ENCODE assay signal across 11 cellular contexts in genomic region chr3:15527031-15527459, GRCh38. TPM values are rescaled to one million over a fixed set of nuclear protein-coding genes. Genes with fewer than 3 reads are reported as not detected.
DNase-seq lines count a peak whose midpoint lies in the region; ATAC-seq and TF ChIP-seq lines count a peak whose summit lies in the region.
"Had no signal": no experiment of that assay in that cellular context is flagged by ENCODE, and none has a peak within 500 bp of the region (broad histone marks: within the 10 kb centered on the region; RNA-seq: fewer than 3 reads in every experiment).

No MANE protein-coding gene starts in this region.

- H3K27ac ChIP-seq in tibial artery = no peak overlapping the region
- H3K27ac ChIP-seq: SK-N-MC had no signal

- ATAC-seq in activated CD4-positive, alpha-beta T cell treated with anti-CD3 and anti-CD28 coated beads for 36 hours = no peak
- ATAC-seq in left cardiac atrium = peak; percentile 66 to 82

- no peaks in the 10 kb centered on the region for H3K36me3 ChIP-seq in tibial artery

- in situ Hi-C loops in SK-MEL-5 (cut with HindIII; ENCODE audit: low pct_unique_long_range_greater_than_20kb, low sequenced_read_pairs) = no loop called here

- H3K4me1 ChIP-seq in tibial artery = peaks cover 0 to 24% (median 0%) of the 10 kb centered on the region in 4 donors

- H3K36me3 Mint-ChIP-seq in activated CD4-positive, alpha-beta T cell treated with anti-CD3 and anti-CD28 coated beads for 36 hours (ENCODE audit: low read depth) = no peaks in the 10 kb centered on the region
- no peaks in the 10 kb centered on the region for H3K36me3 Mint-ChIP-seq in activated CD4-positive, alpha-beta T cell treated with anti-CD3 and anti-CD28 coated beads, Interleukin-2, amount 10 ng/mL, durations not matched to agents 24 days and 14 days (ENCODE audit: low read depth)

- H3K4me1 Mint-ChIP-seq in activated CD4-positive, alpha-beta T cell treated with anti-CD3 and anti-CD28 coated beads for 36 hours = peaks cover 17% of the 10 kb centered on the region
- H3K4me1 Mint-ChIP-seq in activated CD4-positive, alpha-beta T cell treated with anti-CD3 and anti-CD28 coated beads, Interleukin-2, amount 10 ng/mL, durations not matched to agents 24 days and 14 days = peaks cover 24% of the 10 kb centered on the region

- no peaks in the 10 kb centered on the region for H3K9me3 Mint-ChIP-seq in activated CD4-positive, alpha-beta T cell treated with anti-CD3 and anti-CD28 coated beads for 36 hours (ENCODE audit: low read depth)
- H3K9me3 Mint-ChIP-seq in activated CD4-positive, alpha-beta T cell treated with anti-CD3 and anti-CD28 coated beads, Interleukin-2, amount 10 ng/mL, durations not matched to agents 24 days and 14 days = no peaks in the 10 kb centered on the region

- no peak overlapping the region for H3K27ac Mint-ChIP-seq in activated CD4-positive, alpha-beta T cell treated with anti-CD3 and anti-CD28 coated beads for 36 hours
- H3K27ac Mint-ChIP-seq in activated CD4-positive, alpha-beta T cell treated with anti-CD3 and anti-CD28 coated beads, Interleukin-2, amount 10 ng/mL, durations not matched to agents 24 days and 14 days = no peak overlapping the region

- no peak overlapping the region for H3K4me3 Mint-ChIP-seq in activated CD4-positive, alpha-beta T cell treated with anti-CD3 and anti-CD28 coated beads for 36 hours
- no peak overlapping the region for H3K4me3 Mint-ChIP-seq in activated CD4-positive, alpha-beta T cell treated with anti-CD3 and anti-CD28 coated beads, Interleukin-2, amount 10 ng/mL, durations not matched to agents 24 days and 14 days

- no peaks in the 10 kb centered on the region for H3K27me3 ChIP-seq in tibial artery

- H3K27me3 Mint-ChIP-seq in activated CD4-positive, alpha-beta T cell treated with anti-CD3 and anti-CD28 coated beads for 36 hours = peaks cover 2% of the 10 kb centered on the region
- H3K27me3 Mint-ChIP-seq in activated CD4-positive, alpha-beta T cell treated with anti-CD3 and anti-CD28 coated beads, Interleukin-2, amount 10 ng/mL, durations not matched to agents 24 days and 14 days = no peaks in the 10 kb centered on the region

- peak; percentile 6 to 21 for TF ChIP-seq CTCF in tibial artery (IDR thresholded peaks at IDR 0.05)

- H3K4me3 ChIP-seq in tibial artery = no peak overlapping the region
- H3K4me3 ChIP-seq: SK-N-MC had no signal

- no peaks in the 10 kb centered on the region for H3K9me3 ChIP-seq in tibial artery

- POLR2A ChIA-PET in activated CD4-positive, alpha-beta T cell treated with anti-CD3 and anti-CD28 coated beads for 36 hours (lab: Charles Lee) = no interaction called here

- peak; percentile 22 for DNase-seq in activated CD4-positive, alpha-beta T cell treated with anti-CD3 and anti-CD28 coated beads for 36 hours
- DNase-seq in activated CD4-positive, alpha-beta T cell treated with anti-CD3 and anti-CD28 coated beads, Interleukin-2, amount 10 ng/mL, durations not matched to agents 24 days and 14 days = no peak
- DNase-seq in SK-MEL-5 (ENCODE audit: low read depth, low spot score) (peak; percentile 55), left cardiac atrium (no peak), tibial artery (peak in 1 of 2 donors; percentile 66), UCSD-AML1 (lab: John Stamatoyannopoulos, UW; ENCODE audit: unreplicated experiment) (no peak), occipital lobe (lab: John Stamatoyannopoulos, UW) (no peak)
- DNase-seq in stimulated activated CD4-positive, alpha-beta T cell treated with anti-CD3 and anti-CD28 coated beads, Interleukin-2, amount 100 ng/mL, for 48 hours = no peak
- DNase-seq: activated T-cell treated with anti-CD3 and anti-CD28 coated beads, Interleukin-2, amount 50 U/mL, for 48 hours; MM.1S had no signal

- intact Hi-C loops in activated CD4-positive, alpha-beta T cell treated with anti-CD3 and anti-CD28 coated beads for 36 hours (cut with DNase I, micrococcal nuclease) = no loop called here
- intact Hi-C loops in activated CD4-positive, alpha-beta T cell treated with anti-CD3 and anti-CD28 coated beads, Interleukin-2, amount 10 ng/mL, durations not matched to agents 24 days and 14 days (cut with micrococcal nuclease) = no loop called here
- intact Hi-C loops in left cardiac atrium (cut with DNase I) = no loop called here
- intact Hi-C loops in tibial artery (cut with DNase I; ENCODE audit: low total_unique reads) = no loop called here

- CTCF ChIA-PET in activated CD4-positive, alpha-beta T cell treated with anti-CD3 and anti-CD28 coated beads for 36 hours (lab: Charles Lee) = interaction anchor here (0.7 to 1.0 kb wide), 3 partner anchors 12 to 94 kb away, joined by 3 to 4 read pairs (median 3); no protein-coding TSS in a partner anchor

RNA-seq across cellular contexts. Expression of gene COLQ, which starts 5.5 kb away (rescaled TPM):
- 1 to 10 TPM; 1.1 to 1.3 TPM for total RNA-seq in activated CD4-positive, alpha-beta T cell treated with anti-CD3 and anti-CD28 coated beads for 36 hours
- 1.7 TPM in 2 replicates for total RNA-seq in activated CD4-positive, alpha-beta T cell treated with anti-CD3 and anti-CD28 coated beads, Interleukin-2, amount 10 ng/mL, durations not matched to agents 24 days and 14 days
- total RNA-seq in SK-MEL-5 (2014; rRNA removed; shearing (Covaris generic)) = 0.08 TPM in 1 of 2 replicates, not detected in the other
- 0.18 and 0.38 TPM in 2 replicates for polyA plus RNA-seq in SK-MEL-5 (2015; cell fraction: cytosol; rRNA removed)
- polyA plus RNA-seq in SK-MEL-5 (2015; cell fraction: nucleus; rRNA removed) = 1.7 and 1.9 TPM in 2 replicates
- total RNA-seq in left cardiac atrium (10 to 100 TPM in 1 of 2 donors, 1 to 10 TPM in 1; 6.4 to 23.8 TPM), occipital lobe (3.0 TPM)

Comparison
In these comparisons a context has a peak if more than half of its experiments do, and no peak if none do; other contexts are left out.
1. DNase-seq: peak in activated CD4-positive, alpha-beta T cell treated with anti-CD3 and anti-CD28 coated beads for 36 hours (single experiment) and SK-MEL-5 (single experiment); none in activated CD4-positive, alpha-beta T cell treated with anti-CD3 and anti-CD28 coated beads, Interleukin-2, amount 10 ng/mL, durations not matched to agents 24 days and 14 days (single experiment), left cardiac atrium (single experiment), UCSD-AML1 (single experiment), occipital lobe (single experiment) and stimulated activated CD4-positive, alpha-beta T cell treated with anti-CD3 and anti-CD28 coated beads, Interleukin-2, amount 100 ng/mL, for 48 hours (0 of 2).